In genomic region chr3:44761347-44762169, GRCh38 we compare ENCODE assay signal across 8 cellular contexts. TPM values are rescaled to one million over a fixed set of nuclear protein-coding genes. Genes with fewer than 3 reads are reported as not detected.
A peak's percentile ranks its signal among the peaks of the same experiment; 100 is the strongest.
DNase-seq lines count a peak whose midpoint lies in the region; ATAC-seq and TF ChIP-seq lines count a peak whose summit lies in the region.

Gene KIAA1143, minus strand, starts transcription at chr3:44761619. Its CDS starts 17 bp downstream, at chr3:44761602.
Gene KIF15, plus strand, starts transcription at chr3:44761794. Its CDS starts 72 bp downstream, at chr3:44761866.

- no peaks in the 10 kb centered on the region for H3K27me3 Mint-ChIP-seq in activated naive CD4-positive, alpha-beta T cell treated with anti-CD3 and anti-CD28 coated beads for 36 hours (ENCODE audit: low read depth)

- H3K4me3 ChIP-seq in HFF-Myc (replicated peaks; ENCODE audit: low read depth, low read length) (peak within 1 kb of the TSS; percentile 90), gastroesophageal sphincter (peak within 1 kb of the TSS; percentile 76 to 79), suprapubic skin (peak within 1 kb of the TSS; percentile 59)

- ATAC-seq in gastroesophageal sphincter, result peak; percentile 99

- H3K36me3 ChIP-seq in gastroesophageal sphincter (peaks cover 0 to 16% of the 10 kb centered on the region in 2 donors), suprapubic skin (no peaks in the 10 kb centered on the region)

- CTCF ChIA-PET in activated naive CD4-positive, alpha-beta T cell treated with anti-CD3 and anti-CD28 coated beads for 36 hours (lab: Charles Lee), result interaction anchor here (0.7 to 0.9 kb wide), 2 partner anchors 105 to 153 kb away, joined by 3 read pairs; no protein-coding TSS in a partner anchor

- peak within 1 kb of the TSS; percentile 94 for H3K4me3 Mint-ChIP-seq in activated naive CD4-positive, alpha-beta T cell treated with anti-CD3 and anti-CD28 coated beads for 36 hours

- H3K36me3 Mint-ChIP-seq in activated naive CD4-positive, alpha-beta T cell treated with anti-CD3 and anti-CD28 coated beads for 36 hours (ENCODE audit: low read depth), result peaks cover 59% of the 10 kb centered on the region

- peaks cover 20% of the 10 kb centered on the region for H3K9me3 Mint-ChIP-seq in activated naive CD4-positive, alpha-beta T cell treated with anti-CD3 and anti-CD28 coated beads for 36 hours

- TF ChIP-seq EP300 in gastroesophageal sphincter (IDR thresholded peaks at IDR 0.05) (no peak), suprapubic skin (IDR thresholded peaks at IDR 0.05) (no peak)

- in situ Hi-C loops in SK-MEL-5 (cut with HindIII; ENCODE audit: low pct_unique_long_range_greater_than_20kb, low sequenced_read_pairs), result no loop called here

- intact Hi-C loops in activated naive CD4-positive, alpha-beta T cell treated with anti-CD3 and anti-CD28 coated beads for 36 hours (cut with micrococcal nuclease), result loop anchor here (1.0 to 5.0 kb wide), 7 partner anchors 32 to 423 kb away; partner anchors contain the start of genes TCAIM and ZNF501

- H3K4me1 ChIP-seq in gastroesophageal sphincter (peaks cover 0 to 21% (median 0%) of the 10 kb centered on the region in 3 donors), suprapubic skin (peaks cover 14% of the 10 kb centered on the region)

- H3K4me1 Mint-ChIP-seq in activated naive CD4-positive, alpha-beta T cell treated with anti-CD3 and anti-CD28 coated beads for 36 hours (ENCODE audit: low read depth), result peaks cover 26% of the 10 kb centered on the region

- peak; percentile 98 for DNase-seq in GM03348 (ENCODE audit: low spot score)
- peak; percentile 86 for DNase-seq in HFF-Myc (ENCODE audit: extremely low read depth, low read depth)
- DNase-seq in MV-4-11 (lab: John Stamatoyannopoulos, UW), result peak; percentile 96
- peak; percentile 96 for DNase-seq in SK-MEL-5 (ENCODE audit: low read depth, low spot score)
- DNase-seq in activated naive CD4-positive, alpha-beta T cell treated with anti-CD3 and anti-CD28 coated beads for 36 hours, result peak; percentile 99
- peak; percentile 81 for DNase-seq in non-pigmented ciliary epithelial cell (ENCODE audit: low read depth)
- DNase-seq in suprapubic skin (ENCODE audit: low spot score in 2 of 2), result peak; percentile 97 to 98

- TF ChIP-seq POLR2A in gastroesophageal sphincter (IDR thresholded peaks at IDR 0.05) (peak; percentile 40 to 44), suprapubic skin (IDR thresholded peaks at IDR 0.05) (peak in 1 of 2 donors; percentile 50)

- peak within 1 kb of the TSS; percentile 86 for H3K27ac Mint-ChIP-seq in activated naive CD4-positive, alpha-beta T cell treated with anti-CD3 and anti-CD28 coated beads for 36 hours

- 2 to 9% methylated on average over 10 to 15 of the region's 70 CpGs for WGBS in gastroesophageal sphincter (ENCODE audit: low coverage in 1 of 2), 2 donors
- WGBS in suprapubic skin, result under 1% methylated on average over 33 of the region's 70 CpGs

- H3K9me3 ChIP-seq in gastroesophageal sphincter, result no peaks in the 10 kb centered on the region
- no peaks in the 10 kb centered on the region for H3K9me3 ChIP-seq in suprapubic skin

- TF ChIP-seq CTCF in HFF-Myc (IDR thresholded peaks at IDR 0.05; ENCODE audit: low read depth, low read length, missing control alignments), result no peak
- peak in 1 of 4 experiments; percentile 12 for TF ChIP-seq CTCF in gastroesophageal sphincter (IDR thresholded peaks at IDR 0.05)
- TF ChIP-seq CTCF in suprapubic skin (IDR thresholded peaks at IDR 0.05), result no peak

- H3K27me3 ChIP-seq in gastroesophageal sphincter (no peaks in the 10 kb centered on the region), suprapubic skin (no peaks in the 10 kb centered on the region)

- H3K27ac ChIP-seq in gastroesophageal sphincter (peak within 1 kb of the TSS; percentile 11 to 81 (median 68)), suprapubic skin (peak within 1 kb of the TSS; percentile 7)

RNA-seq across cellular contexts. Expression of gene KIAA1143, which starts in this region (rescaled TPM):
- 20.2 and 21.1 TPM in 2 replicates for total RNA-seq in SK-MEL-5 (2014; rRNA removed; shearing (Covaris generic))
- polyA plus RNA-seq in SK-MEL-5 (2015; cell fraction: cytosol; rRNA removed), result 9.8 and 11.7 TPM in 2 replicates
- polyA plus RNA-seq in SK-MEL-5 (2015; cell fraction: nucleus; rRNA removed), result 6.6 and 8.7 TPM in 2 replicates
- 10 to 100 TPM; 29.1 to 35.9 TPM for total RNA-seq in activated naive CD4-positive, alpha-beta T cell treated with anti-CD3 and anti-CD28 coated beads for 36 hours
- total RNA-seq in gastroesophageal sphincter, result 10 to 100 TPM; 27.7 to 41.5 (median 36.5) TPM
- total RNA-seq in suprapubic skin, result 10 to 100 TPM; 20.6 to 27.4 (median 22.7) TPM

RNA-seq across cellular contexts. Expression of gene KIF15, which starts in this region (rescaled TPM):
- total RNA-seq in SK-MEL-5 (2014; rRNA removed; shearing (Covaris generic)), result 10.0 and 12.8 TPM in 2 replicates
- polyA plus RNA-seq in SK-MEL-5 (2015; cell fraction: cytosol; rRNA removed), result 4.5 and 5.5 TPM in 2 replicates
- 11.3 and 14.2 TPM in 2 replicates for polyA plus RNA-seq in SK-MEL-5 (2015; cell fraction: nucleus; rRNA removed)
- 10 to 100 TPM; 42.1 to 45.8 TPM for total RNA-seq in activated naive CD4-positive, alpha-beta T cell treated with anti-CD3 and anti-CD28 coated beads for 36 hours
- total RNA-seq in gastroesophageal sphincter (1 to 10 TPM in 1 of 4 donors, under 1 TPM in 3; 0.13 to 2.4 (median 0.51) TPM), suprapubic skin (1 to 10 TPM; 1.1 to 4.8 (median 2.1) TPM)

Comparison
In these comparisons a context has a peak if more than half of its experiments do, and no peak if none do; other contexts are left out.
1. Peak in every context shown above with its lines: DNase-seq, ATAC-seq, H3K4me3 ChIP-seq and H3K27ac ChIP-seq.